12 cellular contexts compared by ENCODE assay signal in genomic region chr3:149417174-149417573, GRCh38. TPM values are rescaled to one million over a fixed set of nuclear protein-coding genes. Genes with fewer than 3 reads are reported as not detected.
DNase-seq lines count a peak whose midpoint lies in the region; ATAC-seq and TF ChIP-seq lines count a peak whose summit lies in the region.
"Had no signal": no experiment of that assay in that cellular context is flagged by ENCODE, and none has a peak within 500 bp of the region (broad histone marks: within the 10 kb centered on the region; RNA-seq: fewer than 3 reads in every experiment).

No MANE protein-coding gene starts in this region.

- intact Hi-C loops in adrenal gland (cut with DNase I), result no loop called here

- ATAC-seq in GM19438 (IDR thresholded peaks at IDR 0.05; ENCODE audit: low read depth, unreplicated experiment) (peak; percentile 87), HG02870 (IDR thresholded peaks at IDR 0.05; ENCODE audit: unreplicated experiment) (peak; percentile 83), HG03558 (IDR thresholded peaks at IDR 0.05; ENCODE audit: extremely low read depth, unreplicated experiment) (peak; percentile 90)
- ATAC-seq: T-helper 17 cell had no signal

- no peaks in the 10 kb centered on the region for H3K36me3 ChIP-seq in adrenal gland (replicated peaks in 1 of 2)
- H3K36me3 ChIP-seq: stomach had no signal

- peaks cover 0 to 9% of the 10 kb centered on the region in 2 donors for H3K4me1 ChIP-seq in adrenal gland (replicated peaks in 1 of 2)

- 90 to 96% (median 93%) methylated on average over 3 of the region's 3 CpGs for WGBS in adrenal gland, 4 donors

- H3K27me3 ChIP-seq in adrenal gland, result no peaks in the 10 kb centered on the region
- H3K27me3 ChIP-seq: stomach had no signal

- H3K4me3 ChIP-seq in GM12864 (ENCODE audit: low read depth, low read length) (no peak overlapping the region), adrenal gland (no peak overlapping the region)
- H3K4me3 ChIP-seq: stomach had no signal

- DNase-seq in GM12864 (ENCODE audit: low read depth) (peak; percentile 27), adrenal gland (no peak), NCI-H524 (lab: John Stamatoyannopoulos, UW) (no peak), KG1 (lab: John Stamatoyannopoulos, UW) (no peak)
- DNase-seq in activated T-cell treated with anti-CD3 and anti-CD28 coated beads, Interleukin-2, amount 50 U/mL, for 1 hour, result no peak
- DNase-seq: stomach, T-helper 17 cell had no signal

- H3K27ac ChIP-seq in adrenal gland, result no peak overlapping the region
- H3K27ac ChIP-seq: stomach had no signal

- TF ChIP-seq CTCF in GM12864 (IDR thresholded peaks at IDR 0.05; ENCODE audit: low read depth, low read length, missing control alignments) (no peak), adrenal gland (IDR thresholded peaks at IDR 0.05) (no peak)

- no peak for TF ChIP-seq POLR2A in adrenal gland (IDR thresholded peaks at IDR 0.05)

- H3K9me3 ChIP-seq in adrenal gland (replicated peaks in 1 of 3), result no peaks in the 10 kb centered on the region
- H3K9me3 ChIP-seq: stomach had no signal

RNA-seq across cellular contexts. Expression of gene TM4SF1, which starts 39.7 kb away (rescaled TPM):
- 100 to 1,000 TPM in 1 of 8 donors, 10 to 100 TPM in 7; 49.6 to 164 (median 63.2) TPM for total RNA-seq in adrenal gland
- polyA plus RNA-seq in adrenal gland, result 10 to 100 TPM; 31.5 to 87.5 (median 83.5) TPM

RNA-seq across cellular contexts. Expression of gene TM4SF4, which starts 57.3 kb away (rescaled TPM):
- total RNA-seq in adrenal gland, result 1 to 10 TPM in 3 of 8 donors, under 1 TPM in 2, not detected in 3; 0.27 to 1.9 (median 1.0) TPM
- 1 to 10 TPM in 1 of 3 donors, under 1 TPM in 2; 0.08 to 2.2 (median 0.24) TPM for polyA plus RNA-seq in adrenal gland
- total RNA-seq: endothelial cell of umbilical vein, G401, T-helper 17 cell had no signal
- polyA plus RNA-seq: endothelial cell of umbilical vein had no signal
